Comparison of ENCODE assay signal across 13 cellular contexts in the genomic region with DNA sequence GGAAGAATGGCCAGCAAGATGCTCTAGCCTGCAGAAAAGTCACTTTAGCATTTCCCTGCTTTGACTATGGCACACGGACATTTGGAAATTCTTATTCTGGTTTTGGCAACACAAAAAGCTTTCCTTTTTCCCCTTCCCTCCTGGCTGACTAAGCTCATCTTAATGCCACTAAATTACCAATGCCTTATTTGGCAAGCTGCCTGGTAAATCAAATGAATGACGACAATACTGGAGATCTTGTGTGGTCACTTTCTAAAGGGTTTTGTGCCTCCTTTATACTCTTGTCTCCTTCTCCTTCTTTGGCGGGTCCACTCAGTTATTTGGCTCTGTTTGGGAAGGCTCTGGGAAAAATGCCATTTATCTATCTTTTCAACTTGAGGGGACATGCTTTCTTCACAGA.
DNase-seq lines count a peak whose midpoint lies in the region; ATAC-seq and TF ChIP-seq lines count a peak whose summit lies in the region.
"Had no signal": no experiment of that assay in that cellular context is flagged by ENCODE, and none has a peak within 500 bp of the region (broad histone marks: within the 10 kb centered on the region; RNA-seq: fewer than 3 reads in every experiment).

No MANE protein-coding gene starts in this region.

- peaks cover 10% of the 10 kb centered on the region for H3K4me1 ChIP-seq in HEK293 (ENCODE audit: control insufficient read depth, insufficient read depth, low read length)
- H3K4me1 ChIP-seq: transverse colon had no signal

- ATAC-seq in HG02588 (IDR thresholded peaks at IDR 0.05; ENCODE audit: unreplicated experiment) (no peak), HG03097 (IDR thresholded peaks at IDR 0.05; ENCODE audit: low FRiP score, unreplicated experiment) (no peak)
- ATAC-seq: activated CD8-positive, alpha-beta T cell treated with anti-CD3 and anti-CD28 coated beads for 36 hours; sciatic nerve; SK-N-SH treated with all-trans-retinoic acid at 6 μM for 48 hours had no signal

- no peak overlapping the region for H3K27ac ChIP-seq in HEK293 (ENCODE audit: extremely low read depth, low read depth, low read length)
- H3K27ac ChIP-seq: transverse colon had no signal

- CTCF ChIA-PET in HEK293 (lab: Yijun Ruan, JAX): no interaction called here

- no peak for TF ChIP-seq CTCF in HEK293 (tag by site-specific recombination; IDR thresholded peaks at IDR 0.05)
- no peak for TF ChIP-seq CTCF in foreskin fibroblast (IDR thresholded peaks at IDR 0.05; ENCODE audit: low read depth, low read length)

- no peaks in the 10 kb centered on the region for H3K36me3 ChIP-seq in HEK293 (ENCODE audit: control insufficient read depth in 2 of 2, insufficient read depth in 1 of 2, low read length in 2 of 2)
- H3K36me3 ChIP-seq: transverse colon had no signal

- no peak overlapping the region for H3K4me3 ChIP-seq in HEK293 (ENCODE audit: low read depth, low read length)
- H3K4me3 ChIP-seq in foreskin fibroblast (ENCODE audit: low read depth in 1 of 2, low read length in 2 of 2): no peak overlapping the region
- H3K4me3 ChIP-seq: transverse colon had no signal

- DNase-seq in Ammon's horn (ENCODE audit: low spot score) (peak; percentile 67), T1000 (lab: John Stamatoyannopoulos, UW) (peak; percentile 21), foreskin fibroblast (peak; percentile 33 to 47), COLO668 (lab: John Stamatoyannopoulos, UW; ENCODE audit: unreplicated experiment) (no peak), DMS53 treated with DMSO at 0.1 percent for 48 hours (lab: John Stamatoyannopoulos, UW; ENCODE audit: unreplicated experiment) (no peak)
- DNase-seq: activated CD8-positive, alpha-beta T cell treated with anti-CD3 and anti-CD28 coated beads for 36 hours; activated naive CD8-positive, alpha-beta T cell treated with anti-CD3 and anti-CD28 coated beads for 36 hours; transverse colon had no signal

- POLR2A ChIA-PET in HEK293 (lab: Yijun Ruan, JAX): interaction anchor here (0.6 to 1.2 kb wide), 2 partner anchors 17 to 219 kb away, joined by 3 read pairs; no protein-coding TSS in a partner anchor

- no peaks in the 10 kb centered on the region for H3K9me3 ChIP-seq in HEK293 (ENCODE audit: control insufficient read depth, insufficient read depth, low read depth, low read length)
- H3K9me3 ChIP-seq: transverse colon had no signal

TF ChIP-seq in HEK293, 187 proteins besides CTCF, POLR2A, EP300 and RAD21:
- TF ChIP-seq ZNF114 (tag by site-specific recombination; IDR thresholded peaks at IDR 0.05) (no peak), ZIC2 (tag by site-specific recombination; IDR thresholded peaks at IDR 0.05) (no peak), ZNF600 (tag by site-specific recombination; IDR thresholded peaks at IDR 0.05) (peak; percentile 69), ZNF629 (tag by site-specific recombination; IDR thresholded peaks at IDR 0.05) (peak; percentile 82), ZBTB21 (tag by site-specific recombination; IDR thresholded peaks at IDR 0.05) (0 out of 2 replicates have a peak, but pooled peaks have one; percentile 35), ZNF501 (tag by site-specific recombination; IDR thresholded peaks at IDR 0.05) (no peak), RBAK (tag by site-specific recombination; IDR thresholded peaks at IDR 0.05) (no peak), ZNF140 (tag by site-specific recombination; IDR thresholded peaks at IDR 0.05) (no peak), SCRT1 (tag by site-specific recombination; IDR thresholded peaks at IDR 0.05; ENCODE audit: borderline replicate concordance) (no peak), PRDM1 (tag by site-specific recombination; IDR thresholded peaks at IDR 0.05) (peak; percentile 74), ZNF169 (tag by site-specific recombination; IDR thresholded peaks at IDR 0.05) (no peak), ZNF24 (tag by site-specific recombination; IDR thresholded peaks at IDR 0.05) (no peak), FEZF1 (tag by site-specific recombination; IDR thresholded peaks at IDR 0.05) (no peak), ZNF366 (tag by site-specific recombination; conservative IDR thresholded peaks at IDR 0.05) (peak; percentile 50; the same call in 1 of the 2 replicates), ZFP69B (tag by site-specific recombination; IDR thresholded peaks at IDR 0.05) (peak; percentile 61; the same call in 1 of the 2 replicates)
- TF ChIP-seq, protein P1, sequence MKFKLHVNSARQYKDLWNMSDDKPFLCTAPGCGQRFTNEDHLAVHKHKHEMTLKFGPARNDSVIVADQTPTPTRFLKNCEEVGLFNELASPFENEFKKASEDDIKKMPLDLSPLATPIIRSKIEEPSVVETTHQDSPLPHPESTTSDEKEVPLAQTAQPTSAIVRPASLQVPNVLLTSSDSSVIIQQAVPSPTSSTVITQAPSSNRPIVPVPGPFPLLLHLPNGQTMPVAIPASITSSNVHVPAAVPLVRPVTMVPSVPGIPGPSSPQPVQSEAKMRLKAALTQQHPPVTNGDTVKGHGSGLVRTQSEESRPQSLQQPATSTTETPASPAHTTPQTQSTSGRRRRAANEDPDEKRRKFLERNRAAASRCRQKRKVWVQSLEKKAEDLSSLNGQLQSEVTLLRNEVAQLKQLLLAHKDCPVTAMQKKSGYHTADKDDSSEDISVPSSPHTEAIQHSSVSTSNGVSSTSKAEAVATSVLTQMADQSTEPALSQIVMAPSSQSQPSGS (tag by site-specific recombination; IDR thresholded peaks at IDR 0.05; ENCODE audit: low read depth): peak; percentile 51
- TF ChIP-seq, protein P2, sequence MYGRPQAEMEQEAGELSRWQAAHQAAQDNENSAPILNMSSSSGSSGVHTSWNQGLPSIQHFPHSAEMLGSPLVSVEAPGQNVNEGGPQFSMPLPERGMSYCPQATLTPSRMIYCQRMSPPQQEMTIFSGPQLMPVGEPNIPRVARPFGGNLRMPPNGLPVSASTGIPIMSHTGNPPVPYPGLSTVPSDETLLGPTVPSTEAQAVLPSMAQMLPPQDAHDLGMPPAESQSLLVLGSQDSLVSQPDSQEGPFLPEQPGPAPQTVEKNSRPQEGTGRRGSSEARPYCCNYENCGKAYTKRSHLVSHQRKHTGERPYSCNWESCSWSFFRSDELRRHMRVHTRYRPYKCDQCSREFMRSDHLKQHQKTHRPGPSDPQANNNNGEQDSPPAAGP (tag by site-specific recombination; IDR thresholded peaks at IDR 0.05): no peak; the same call in 1 of the 2 replicates
- TF ChIP-seq, protein P3, sequence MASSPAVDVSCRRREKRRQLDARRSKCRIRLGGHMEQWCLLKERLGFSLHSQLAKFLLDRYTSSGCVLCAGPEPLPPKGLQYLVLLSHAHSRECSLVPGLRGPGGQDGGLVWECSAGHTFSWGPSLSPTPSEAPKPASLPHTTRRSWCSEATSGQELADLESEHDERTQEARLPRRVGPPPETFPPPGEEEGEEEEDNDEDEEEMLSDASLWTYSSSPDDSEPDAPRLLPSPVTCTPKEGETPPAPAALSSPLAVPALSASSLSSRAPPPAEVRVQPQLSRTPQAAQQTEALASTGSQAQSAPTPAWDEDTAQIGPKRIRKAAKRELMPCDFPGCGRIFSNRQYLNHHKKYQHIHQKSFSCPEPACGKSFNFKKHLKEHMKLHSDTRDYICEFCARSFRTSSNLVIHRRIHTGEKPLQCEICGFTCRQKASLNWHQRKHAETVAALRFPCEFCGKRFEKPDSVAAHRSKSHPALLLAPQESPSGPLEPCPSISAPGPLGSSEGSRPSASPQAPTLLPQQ (tag by site-specific recombination; IDR thresholded peaks at IDR 0.05): peak; percentile 50; the same call in 1 of the 2 replicates

Comparison
In these comparisons a context has a peak if more than half of its experiments do, and no peak if none do; other contexts are left out.
1. DNase-seq: peak in Ammon's horn (single experiment), T1000 (single experiment) and foreskin fibroblast (2 of 2); none in COLO668 (single experiment) and DMS53 treated with DMSO at 0.1 percent for 48 hours (single experiment).